In the genomic region with DNA sequence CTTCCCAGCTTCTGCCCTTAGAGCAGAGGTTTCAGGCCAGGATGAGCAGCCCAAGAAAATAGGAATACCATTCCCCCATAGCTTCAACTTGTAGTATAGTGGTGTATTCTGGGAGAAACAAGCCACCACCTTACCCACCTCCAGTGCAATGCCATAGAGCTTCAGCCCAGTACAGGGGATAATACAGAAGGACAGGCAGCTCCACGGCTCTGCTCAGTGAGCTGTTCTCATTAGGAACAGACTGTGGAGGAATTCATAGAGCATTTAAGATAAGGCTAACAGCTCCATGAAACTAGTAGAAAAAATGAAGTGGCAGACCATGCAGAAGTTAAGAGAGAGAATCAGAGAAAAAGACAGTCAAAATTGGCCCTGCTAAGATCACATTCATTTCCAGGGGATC, we compare ENCODE assay signal across 31 cellular contexts.
"Had no signal": no experiment of that assay in that cellular context is flagged by ENCODE, and none has a peak within 500 bp of the region (broad histone marks: within the 10 kb centered on the region; RNA-seq: fewer than 3 reads in every experiment).

No MANE protein-coding gene starts in this region.

- H3K9me3 ChIP-seq: MG63, Peyer's patch, SJSA1, SK-N-SH had no signal

- DNase-seq: Kasumi-1, KG1, MG63, NCI-H1048, NCI-H1092 treated with DMSO at 0.1 percent for 48 hours, NCI-H1105 treated with DMSO at 0.1 percent for 48 hours, NCI-H1417, NCI-H1436, NCI-H146, NCI-H1694, NCI-H187, NCI-H1930, NCI-H2029 treated with DMSO at 0.1 percent for 48 hours, NCI-H2081 treated with DMSO at 0.1 percent for 48 hours, NCI-H2107, NCI-H2171, NCI-H226, NCI-H446 treated with DMSO at 0.1 percent for 48 hours, NCI-H510A, NCI-H524, NCI-H526, NCI-H69, NCI-H748 treated with DMSO at 0.1 percent for 48 hours, NCI-H82, PC-3, Peyer's patch, RPMI8226, SHP77 treated with DMSO at 0.1 percent for 48 hours, SK-N-SH, SW 1271 had no signal

- H3K4me2 ChIP-seq: SK-N-SH had no signal

- H3K36me3 ChIP-seq: MG63, Peyer's patch, SJSA1 had no signal

- H3K27me3 ChIP-seq: MG63, Peyer's patch, SJSA1 had no signal

- H3K4me3 ChIP-seq: MG63, Peyer's patch, SJSA1 had no signal

- ATAC-seq: PC-3 had no signal

- H3K27ac ChIP-seq: Peyer's patch, SJSA1 had no signal

- H3K4me1 ChIP-seq: Peyer's patch, SJSA1 had no signal

- H3K9ac ChIP-seq: SK-N-SH had no signal
